Comparison of ENCODE assay signal across 17 cellular contexts in the genomic region with DNA sequence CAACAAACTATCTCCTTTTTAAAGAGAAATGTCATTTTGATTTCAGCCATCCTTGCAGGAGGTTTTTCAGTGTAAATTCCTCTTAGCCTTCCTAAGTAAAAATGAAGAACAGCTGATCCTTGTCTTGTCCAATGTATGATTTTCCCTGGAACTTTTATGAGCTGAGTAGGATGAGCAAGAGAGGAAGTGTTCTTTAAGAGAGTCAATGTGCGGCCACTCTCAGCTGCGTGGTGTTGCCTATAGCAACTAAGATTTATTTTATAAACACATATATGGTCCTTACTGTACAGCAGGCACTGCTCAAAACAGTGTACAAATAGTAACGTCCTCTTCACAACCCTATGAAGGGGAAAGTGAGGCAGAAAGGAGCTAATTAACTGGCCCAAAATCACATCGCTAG.
A peak's percentile ranks its signal among the peaks of the same experiment; 100 is the strongest.
DNase-seq lines count a peak whose midpoint lies in the region; ATAC-seq and TF ChIP-seq lines count a peak whose summit lies in the region.
"Had no signal": no experiment of that assay in that cellular context is flagged by ENCODE, and none has a peak within 500 bp of the region (broad histone marks: within the 10 kb centered on the region; RNA-seq: fewer than 3 reads in every experiment).

No MANE protein-coding gene starts in this region.

- no peak overlapping the region for H2BK5ac ChIP-seq in mesendoderm (ENCODE audit: low read length)

- TF ChIP-seq CTCF in AG04449 (IDR thresholded peaks at IDR 0.05; ENCODE audit: insufficient read depth, low read length, missing control alignments) (no peak), foreskin keratinocyte (conservative IDR thresholded peaks at IDR 0.05) (no peak)

- H3K36me3 ChIP-seq in mesendoderm (ENCODE audit: control insufficient read depth, insufficient read depth, low read length) = no peaks in the 10 kb centered on the region
- H3K36me3 ChIP-seq: thyroid gland had no signal

- WGBS in mesendoderm (ENCODE audit: extremely low coverage, insufficient coverage, low lambda C conversion rate) = no CpG with 5 or more reads among the region's 4 CpGs

- no peak overlapping the region for H3K4me3 ChIP-seq in AG04449 (ENCODE audit: low read depth, low read length)
- H3K4me3 ChIP-seq in mesendoderm (ENCODE audit: low read length) = no peak overlapping the region
- H3K4me3 ChIP-seq: thyroid gland had no signal

- H3K79me1 ChIP-seq in mesendoderm (ENCODE audit: low read length) = no peaks in the 10 kb centered on the region

- no peak for ATAC-seq in GM18502 (IDR thresholded peaks at IDR 0.05; ENCODE audit: poor library complexity, unreplicated experiment)
- no peak for ATAC-seq in HG03280 (IDR thresholded peaks at IDR 0.05; ENCODE audit: unreplicated experiment)
- ATAC-seq in foreskin keratinocyte = no peak
- ATAC-seq: left colon had no signal

- H3K4me1 ChIP-seq in mesendoderm (ENCODE audit: control insufficient read depth, low read depth, low read length) (peaks cover 23% of the 10 kb centered on the region), foreskin keratinocyte (no peaks in the 10 kb centered on the region)

- H3K27ac ChIP-seq in mesendoderm (ENCODE audit: low read depth, low read length) = no peak overlapping the region
- no peak overlapping the region for H3K27ac ChIP-seq in foreskin keratinocyte
- H3K27ac ChIP-seq: thyroid gland had no signal

- DNase-seq in AG04449 (ENCODE audit: low read depth, low spot score) = peak; percentile 77
- DNase-seq in HT1080 (ENCODE audit: low read depth) = peak; percentile 71
- peak; percentile 34 for DNase-seq in brain pericyte (ENCODE audit: low read depth, low spot score)
- no peak for DNase-seq in mesendoderm
- no peak for DNase-seq in NK-92 (lab: John Stamatoyannopoulos, UW; ENCODE audit: unreplicated experiment)
- DNase-seq in foreskin keratinocyte = no peak
- DNase-seq: activated CD4-positive, alpha-beta T cell treated with anti-CD3 and anti-CD28 coated beads, Interleukin-2, amount 50 U/mL, for 1 hour; activated T-cell treated with anti-CD3 and anti-CD28 coated beads, Interleukin-2, amount 50 U/mL, for 1 hour; hypothalamus; left colon; NCI-H2081 treated with DMSO at 0.1 percent for 48 hours; SHP77 treated with DMSO at 0.1 percent for 48 hours; stimulated activated CD4-positive, alpha-beta T cell treated with anti-CD3 and anti-CD28 coated beads, Interleukin-1b, Interleukin-23, amount 100 ng/mL, for 48 hours; stimulated activated CD8-positive, alpha-beta memory T cell treated with anti-CD3 and anti-CD28 coated beads, Interleukin-4, amount 100 ng/mL, for 48 hours; thyroid gland had no signal

- no peak overlapping the region for H3K9ac ChIP-seq in mesendoderm (ENCODE audit: low read length)

- POLR2A ChIA-PET in AG04449 (lab: Yijun Ruan, JAX) = interaction anchor here (1.0 kb wide), 1 partner anchor 11 kb away, joined by 3 read pairs; no protein-coding TSS in a partner anchor

- H3K27me3 ChIP-seq in mesendoderm (ENCODE audit: insufficient read depth, low read length, poor library complexity) (no peaks in the 10 kb centered on the region), foreskin keratinocyte (peaks cover 19% of the 10 kb centered on the region)
- H3K27me3 ChIP-seq: thyroid gland had no signal

- H2AK5ac ChIP-seq in mesendoderm (ENCODE audit: low read length) = no peak overlapping the region

- no peak overlapping the region for H4K5ac ChIP-seq in mesendoderm (ENCODE audit: low read length)

- H4K8ac ChIP-seq in mesendoderm (ENCODE audit: low read depth, low read length) = no peak overlapping the region

- no peak overlapping the region for H3K4me2 ChIP-seq in mesendoderm (ENCODE audit: low read length)

- H2BK120ac ChIP-seq in mesendoderm (ENCODE audit: low read depth, low read length) = peak overlapping the region; percentile 66

- no peak overlapping the region for H2BK15ac ChIP-seq in mesendoderm (replicated peaks; ENCODE audit: low read depth)

- no peaks in the 10 kb centered on the region for H3K79me2 ChIP-seq in mesendoderm (ENCODE audit: control insufficient read depth, insufficient read depth, low read length)

- CTCF ChIA-PET in AG04449 (lab: Yijun Ruan, JAX) = interaction anchor here (1.2 to 1.7 kb wide), 2 partner anchors 14 to 187 kb away, joined by 4 read pairs; no protein-coding TSS in a partner anchor

- no peak overlapping the region for H3K4ac ChIP-seq in mesendoderm (ENCODE audit: low read depth, low read length)

- H3K56ac ChIP-seq in mesendoderm (ENCODE audit: low read length) = peak overlapping the region; percentile 70

- H3K23ac ChIP-seq in mesendoderm (ENCODE audit: low read length) = no peak overlapping the region

- no peak overlapping the region for H3K18ac ChIP-seq in mesendoderm (ENCODE audit: low read length)

Comparison
In these comparisons a context has a peak if more than half of its experiments do, and no peak if none do; other contexts are left out.
1. DNase-seq: peak in AG04449 (single experiment), HT1080 (single experiment) and brain pericyte (single experiment); none in mesendoderm (single experiment), NK-92 (single experiment) and foreskin keratinocyte (0 of 2).